ENCODE assay signal across 8 cellular contexts in genomic region chr17:38509772-38510423, GRCh38.
A peak's percentile ranks its signal among the peaks of the same experiment; 100 is the strongest.
DNase-seq lines count a peak whose midpoint lies in the region; ATAC-seq, FAIRE-seq and TF ChIP-seq lines count a peak whose summit lies in the region.

No MANE protein-coding gene starts in this region.

- peak overlapping the region; percentile 81 for H3K4me3 Mint-ChIP-seq in astrocyte (ENCODE audit: unreplicated experiment)
- H3K4me3 Mint-ChIP-seq in stimulated activated memory B cell treated with anti-CD40 and anti-IgM and Interleukin-4, amounts not matched to agents 10 μg/mL and 1 μg/mL and 100 μg/mL, for 72 hours: peak overlapping the region; percentile 76

- H3K4me1 Mint-ChIP-seq in astrocyte (ENCODE audit: low read depth, unreplicated experiment): peaks cover 34% of the 10 kb centered on the region
- peaks cover 9% of the 10 kb centered on the region for H3K4me1 Mint-ChIP-seq in stimulated activated memory B cell treated with anti-CD40 and anti-IgM and Interleukin-4, amounts not matched to agents 10 μg/mL and 1 μg/mL and 100 μg/mL, for 72 hours

- H3K9me3 ChIP-seq in astrocyte (ENCODE audit: insufficient read depth, low read depth, low read length) (no peaks in the 10 kb centered on the region), iPS-20b (ENCODE audit: insufficient read depth, low read depth, low read length) (no peaks in the 10 kb centered on the region)

- H3K9me3 Mint-ChIP-seq in astrocyte (ENCODE audit: unreplicated experiment): no peaks in the 10 kb centered on the region
- no peaks in the 10 kb centered on the region for H3K9me3 Mint-ChIP-seq in stimulated activated memory B cell treated with anti-CD40 and anti-IgM and Interleukin-4, amounts not matched to agents 10 μg/mL and 1 μg/mL and 100 μg/mL, for 72 hours

- no peak for FAIRE-seq in astrocyte (lab: Jason Lieb, UNC)

- H3K27me3 ChIP-seq in astrocyte (ENCODE audit: insufficient read depth, low read length) (no peaks in the 10 kb centered on the region), iPS-20b (ENCODE audit: insufficient read depth, low read length) (peaks cover 37% of the 10 kb centered on the region)

- H3K79me2 ChIP-seq in astrocyte (ENCODE audit: insufficient read depth, low read length): no peaks in the 10 kb centered on the region

- H3K27me3 Mint-ChIP-seq in astrocyte (ENCODE audit: low read depth, unreplicated experiment): no peaks in the 10 kb centered on the region
- peaks cover 68% of the 10 kb centered on the region for H3K27me3 Mint-ChIP-seq in stimulated activated memory B cell treated with anti-CD40 and anti-IgM and Interleukin-4, amounts not matched to agents 10 μg/mL and 1 μg/mL and 100 μg/mL, for 72 hours

- H3K27ac ChIP-seq in astrocyte (ENCODE audit: low read depth, low read length) (peak overlapping the region; percentile 38), iPS-20b (ENCODE audit: low read length) (no peak overlapping the region)

- H2AFZ ChIP-seq in astrocyte (ENCODE audit: low read depth, low read length): no peak overlapping the region

- DNase-seq in HFF-Myc (ENCODE audit: extremely low read depth, low read depth): no peak
- DNase-seq in astrocyte (ENCODE audit: low read depth): peak; percentile 18
- no peak for DNase-seq in stimulated activated CD4-positive, alpha-beta T cell treated with anti-CD3 and anti-CD28 coated beads, Interleukin-12 subunit alpha, Interleukin-12 subunit beta, amount 100 ng/mL, for 4 hours
- DNase-seq in stimulated activated CD4-positive, alpha-beta T cell treated with anti-CD3 and anti-CD28 coated beads, Interleukin-2, amount 100 ng/mL, for 24 hours: no peak
- DNase-seq in NCI-H446 (lab: John Stamatoyannopoulos, UW): no peak

- peaks cover 31% of the 10 kb centered on the region for H4K20me1 ChIP-seq in astrocyte (ENCODE audit: insufficient read depth, low read length)

- no peak for ATAC-seq in stimulated activated memory B cell treated with anti-CD40 and anti-IgM and Interleukin-4, amounts not matched to agents 10 μg/mL and 1 μg/mL and 100 μg/mL, for 72 hours
- ATAC-seq in HG02571 (IDR thresholded peaks at IDR 0.05; ENCODE audit: unreplicated experiment): no peak

- TF ChIP-seq CTCF in HFF-Myc (IDR thresholded peaks at IDR 0.05; ENCODE audit: low read depth, low read length, missing control alignments) (no peak), astrocyte (IDR thresholded peaks at IDR 0.05; ENCODE audit: insufficient read depth, low read depth, low read length) (no peak)

- peaks cover 18% of the 10 kb centered on the region for H3K36me3 Mint-ChIP-seq in astrocyte (ENCODE audit: low read depth, unreplicated experiment)
- H3K36me3 Mint-ChIP-seq in stimulated activated memory B cell treated with anti-CD40 and anti-IgM and Interleukin-4, amounts not matched to agents 10 μg/mL and 1 μg/mL and 100 μg/mL, for 72 hours: no peaks in the 10 kb centered on the region

- peak overlapping the region; percentile 95 for H3K27ac Mint-ChIP-seq in astrocyte (ENCODE audit: unreplicated experiment)
- H3K27ac Mint-ChIP-seq in stimulated activated memory B cell treated with anti-CD40 and anti-IgM and Interleukin-4, amounts not matched to agents 10 μg/mL and 1 μg/mL and 100 μg/mL, for 72 hours: no peak overlapping the region

- peak overlapping the region; percentile 26 for H3K4me3 ChIP-seq in HFF-Myc (replicated peaks; ENCODE audit: low read depth, low read length)
- H3K4me3 ChIP-seq in astrocyte (ENCODE audit: insufficient read depth, low read depth, low read length): peak overlapping the region; percentile 43
- peak overlapping the region; percentile 59 for H3K4me3 ChIP-seq in iPS-20b (ENCODE audit: low read length)

- peak overlapping the region; percentile 69 for H3K9ac ChIP-seq in astrocyte (ENCODE audit: low read length)
- no peak overlapping the region; the same call in 1 of the 2 replicates for H3K9ac ChIP-seq in iPS-20b (ENCODE audit: low read depth, low read length)

- peaks cover 24% of the 10 kb centered on the region for H3K4me1 ChIP-seq in astrocyte (ENCODE audit: insufficient read depth, low read length)
- peaks cover 16% of the 10 kb centered on the region for H3K4me1 ChIP-seq in iPS-20b (ENCODE audit: insufficient read depth, low read length)

- peak overlapping the region; percentile 84 for H3K4me2 ChIP-seq in astrocyte (ENCODE audit: low read length)

- H3K36me3 ChIP-seq in astrocyte (ENCODE audit: insufficient read depth, low read length) (peaks cover 14% of the 10 kb centered on the region), iPS-20b (ENCODE audit: insufficient read depth, low read depth, low read length) (peaks cover 11% of the 10 kb centered on the region; the same call in 1 of the 2 replicates)
